ENCODE assay signal across 11 cellular contexts in the genomic region with DNA sequence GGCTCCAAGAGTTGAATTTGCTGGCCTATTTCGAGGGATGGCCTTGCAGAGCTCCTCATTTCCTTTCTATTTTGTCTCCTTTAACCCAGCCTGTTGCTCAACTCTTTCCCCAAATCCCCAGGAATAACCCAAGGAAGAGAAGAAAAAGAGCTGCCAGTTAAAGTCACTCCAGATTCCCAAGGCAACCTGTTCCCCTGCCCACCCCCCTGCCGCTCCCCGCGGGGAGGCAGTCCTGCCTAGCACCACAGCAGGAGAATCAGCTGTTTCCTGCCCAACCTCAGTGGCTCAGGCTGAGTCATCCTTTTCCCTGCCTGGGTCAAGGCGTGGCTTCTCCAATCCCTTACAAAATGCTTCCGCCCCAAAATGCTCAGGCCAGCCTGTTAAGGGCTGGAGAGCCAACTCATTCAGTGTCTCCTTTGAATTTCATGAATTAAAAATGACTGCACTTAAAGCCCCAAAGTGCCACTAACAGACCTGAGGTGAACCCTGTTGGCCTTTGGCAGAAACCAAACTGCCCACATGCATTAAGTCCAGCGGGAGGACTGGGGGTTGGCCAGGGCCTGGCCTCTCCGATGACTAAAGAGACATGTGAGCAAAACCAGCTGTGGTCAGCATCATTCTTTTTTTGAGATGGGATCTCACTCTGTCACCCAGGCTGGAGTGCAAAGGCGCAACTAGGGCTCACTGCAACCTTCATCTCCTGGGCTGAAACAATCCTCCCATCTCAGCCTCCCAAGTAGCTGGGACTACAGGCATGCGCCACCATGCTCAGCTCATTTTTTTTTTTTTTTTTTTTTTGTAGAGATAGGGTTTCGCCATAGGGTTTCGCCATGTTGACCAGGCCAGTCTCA.
DNase-seq lines count a peak whose midpoint lies in the region; ATAC-seq and TF ChIP-seq lines count a peak whose summit lies in the region.
"Had no signal": no experiment of that assay in that cellular context is flagged by ENCODE, and none has a peak within 500 bp of the region (broad histone marks: within the 10 kb centered on the region; RNA-seq: fewer than 3 reads in every experiment).

No MANE protein-coding gene starts in this region.

- no peak overlapping the region for H3K4me3 Mint-ChIP-seq in neural progenitor cell
- no peak overlapping the region for H3K4me3 Mint-ChIP-seq in progenitor cell of endocrine pancreas (ENCODE audit: low read depth)
- H3K4me3 Mint-ChIP-seq: activated naive CD8-positive, alpha-beta T cell; stimulated activated naive CD8-positive, alpha-beta T cell treated with anti-CD3 and anti-CD28 coated beads, Interleukin-15, Interleukin-2, amounts not matched to agents 100 ng/mL and 50 ng/mL, for 24 hours had no signal

- TF ChIP-seq CTCF in HFF-Myc (IDR thresholded peaks at IDR 0.05; ENCODE audit: low read depth, low read length, missing control alignments) (no peak), fibroblast of the aortic adventitia (IDR thresholded peaks at IDR 0.05; ENCODE audit: insufficient read depth, low read length) (peak; percentile 25), neural progenitor cell (IDR thresholded peaks at IDR 0.05) (no peak), progenitor cell of endocrine pancreas (IDR thresholded peaks at IDR 0.05; ENCODE audit: unreplicated experiment) (no peak), GM13977 (IDR thresholded peaks at IDR 0.05; ENCODE audit: extremely low read depth, insufficient read depth, missing control alignments) (no peak)

- H3K27ac Mint-ChIP-seq in neural progenitor cell, result peak overlapping the region; percentile 49
- no peak overlapping the region for H3K27ac Mint-ChIP-seq in progenitor cell of endocrine pancreas
- H3K27ac Mint-ChIP-seq: activated naive CD8-positive, alpha-beta T cell; stimulated activated naive CD8-positive, alpha-beta T cell treated with anti-CD3 and anti-CD28 coated beads, Interleukin-15, Interleukin-2, amounts not matched to agents 100 ng/mL and 50 ng/mL, for 24 hours had no signal

- H3K27ac ChIP-seq in neural progenitor cell, result no peak overlapping the region

- in situ Hi-C loops in ACHN (cut with HindIII; ENCODE audit: low pct_ligation_motif_present, low pct_unique_long_range_greater_than_20kb, low sequenced_read_pairs), result no loop called here
- in situ Hi-C loops in GM13977 (cut with MboI; ENCODE audit: low pct_unique_long_range_greater_than_20kb, low sequenced_read_pairs, unreplicated experiment), result no loop called here

- no peaks in the 10 kb centered on the region for H3K36me3 Mint-ChIP-seq in neural progenitor cell
- no peaks in the 10 kb centered on the region for H3K36me3 Mint-ChIP-seq in progenitor cell of endocrine pancreas (ENCODE audit: insufficient read depth)
- H3K36me3 Mint-ChIP-seq: activated naive CD8-positive, alpha-beta T cell had no signal

- no peaks in the 10 kb centered on the region for H3K27me3 ChIP-seq in neural progenitor cell

- H3F3A ChIP-seq in neural progenitor cell (ENCODE audit: low read depth), result no peaks in the 10 kb centered on the region

- H4K20me1 ChIP-seq in neural progenitor cell (ENCODE audit: low read depth), result no peaks in the 10 kb centered on the region

- H3K4me2 ChIP-seq in neural progenitor cell, result no peak overlapping the region

- H3K4me1 Mint-ChIP-seq in neural progenitor cell (no peaks in the 10 kb centered on the region), progenitor cell of endocrine pancreas (ENCODE audit: low read depth) (no peaks in the 10 kb centered on the region)

- no peaks in the 10 kb centered on the region for H3K9me3 ChIP-seq in neural progenitor cell (ENCODE audit: low read depth)

- no peak overlapping the region for H3K4me3 ChIP-seq in HFF-Myc (replicated peaks; ENCODE audit: low read depth, low read length)
- H3K4me3 ChIP-seq in fibroblast of the aortic adventitia (ENCODE audit: low read depth, low read length), result no peak overlapping the region
- no peak overlapping the region for H3K4me3 ChIP-seq in neural progenitor cell
- H3K4me3 ChIP-seq: GM12878 had no signal

- DNase-seq in ACHN (peak; percentile 87), HFF-Myc (ENCODE audit: extremely low read depth, low read depth) (peak; percentile 89), SW 1271 (lab: John Stamatoyannopoulos, UW) (peak; percentile 87 to 89), fibroblast of the aortic adventitia (ENCODE audit: low read depth) (peak; percentile 95), neural progenitor cell (ENCODE audit: low spot score) (peak; percentile 57), progenitor cell of endocrine pancreas (ENCODE audit: low spot score, unreplicated experiment) (no peak), GM13977 (ENCODE audit: low spot score) (no peak)

- H3K36me3 ChIP-seq in neural progenitor cell, result no peaks in the 10 kb centered on the region

- peak overlapping the region; percentile 5 for H2AFZ ChIP-seq in neural progenitor cell (replicated peaks)

- no peaks in the 10 kb centered on the region for H3K9me3 Mint-ChIP-seq in neural progenitor cell
- H3K9me3 Mint-ChIP-seq in progenitor cell of endocrine pancreas (ENCODE audit: low read depth), result no peaks in the 10 kb centered on the region
- H3K9me3 Mint-ChIP-seq: stimulated activated naive CD8-positive, alpha-beta T cell treated with anti-CD3 and anti-CD28 coated beads, Interleukin-15, Interleukin-2, amounts not matched to agents 100 ng/mL and 50 ng/mL, for 24 hours had no signal

- peaks cover 2% of the 10 kb centered on the region for H3K27me3 Mint-ChIP-seq in neural progenitor cell (ENCODE audit: insufficient read depth, low read depth)
- no peaks in the 10 kb centered on the region for H3K27me3 Mint-ChIP-seq in progenitor cell of endocrine pancreas
- H3K27me3 Mint-ChIP-seq: activated naive CD8-positive, alpha-beta T cell; stimulated activated naive CD8-positive, alpha-beta T cell treated with anti-CD3 and anti-CD28 coated beads, Interleukin-15, Interleukin-2, amounts not matched to agents 100 ng/mL and 50 ng/mL, for 24 hours had no signal

- no peaks in the 10 kb centered on the region for H3K79me2 ChIP-seq in neural progenitor cell (ENCODE audit: low read depth)

- H3K9ac ChIP-seq in neural progenitor cell, result no peak overlapping the region

- no peak for ATAC-seq in GM21576 (IDR thresholded peaks at IDR 0.05; ENCODE audit: unreplicated experiment)
- ATAC-seq: GM12878 had no signal

- peaks cover 7% of the 10 kb centered on the region for H3K4me1 ChIP-seq in neural progenitor cell

Comparison
In these comparisons a context has a peak if more than half of its experiments do, and no peak if none do; other contexts are left out.
1. DNase-seq: peak in ACHN (single experiment), HFF-Myc (single experiment), SW 1271 (2 of 2), fibroblast of the aortic adventitia (single experiment) and neural progenitor cell (single experiment); none in progenitor cell of endocrine pancreas (single experiment) and GM13977 (single experiment).